ENCODE assay signal across 2 cellular contexts in the genomic region with DNA sequence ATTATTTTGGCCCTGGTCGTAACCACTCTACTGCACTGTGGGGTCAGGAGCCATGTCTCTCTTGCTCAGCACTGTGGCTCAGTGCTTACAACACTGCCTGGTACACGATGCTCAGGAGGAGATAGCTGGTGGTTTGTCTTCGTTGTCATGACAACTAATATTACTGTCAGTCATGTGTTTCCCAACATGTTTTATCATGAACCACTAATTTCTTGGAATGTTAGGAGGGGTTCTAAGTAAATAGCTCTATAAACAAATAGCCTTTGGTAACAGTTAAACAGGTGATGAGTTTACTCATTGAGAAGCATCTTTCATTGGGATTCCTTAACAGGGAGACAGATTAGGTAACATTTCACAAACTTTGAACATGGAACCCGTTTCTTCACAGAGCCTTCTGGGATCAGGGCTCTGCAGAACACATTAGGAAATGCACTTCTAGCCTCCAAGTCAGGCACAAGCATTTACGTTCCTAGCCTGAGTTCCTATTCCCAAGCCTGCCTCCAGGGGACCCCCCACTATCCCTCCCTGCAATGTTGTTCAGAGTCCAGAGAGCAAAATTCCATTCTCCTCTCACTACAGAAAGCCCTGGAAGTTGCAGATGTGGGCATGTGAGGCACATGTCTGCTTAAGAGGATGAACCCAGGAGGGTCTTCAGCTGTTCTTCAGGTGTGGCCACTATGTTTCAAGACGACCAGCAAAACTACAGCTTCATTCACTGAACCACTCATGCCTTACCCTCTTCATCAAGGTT.
TF ChIP-seq lines count a peak whose summit lies in the region.

No MANE protein-coding gene starts in this region.

TF ChIP-seq in GM23338, 12 proteins besides CTCF, POLR2A, EP300 and RAD21 (continued from another document):
- TF ChIP-seq, protein P1, sequence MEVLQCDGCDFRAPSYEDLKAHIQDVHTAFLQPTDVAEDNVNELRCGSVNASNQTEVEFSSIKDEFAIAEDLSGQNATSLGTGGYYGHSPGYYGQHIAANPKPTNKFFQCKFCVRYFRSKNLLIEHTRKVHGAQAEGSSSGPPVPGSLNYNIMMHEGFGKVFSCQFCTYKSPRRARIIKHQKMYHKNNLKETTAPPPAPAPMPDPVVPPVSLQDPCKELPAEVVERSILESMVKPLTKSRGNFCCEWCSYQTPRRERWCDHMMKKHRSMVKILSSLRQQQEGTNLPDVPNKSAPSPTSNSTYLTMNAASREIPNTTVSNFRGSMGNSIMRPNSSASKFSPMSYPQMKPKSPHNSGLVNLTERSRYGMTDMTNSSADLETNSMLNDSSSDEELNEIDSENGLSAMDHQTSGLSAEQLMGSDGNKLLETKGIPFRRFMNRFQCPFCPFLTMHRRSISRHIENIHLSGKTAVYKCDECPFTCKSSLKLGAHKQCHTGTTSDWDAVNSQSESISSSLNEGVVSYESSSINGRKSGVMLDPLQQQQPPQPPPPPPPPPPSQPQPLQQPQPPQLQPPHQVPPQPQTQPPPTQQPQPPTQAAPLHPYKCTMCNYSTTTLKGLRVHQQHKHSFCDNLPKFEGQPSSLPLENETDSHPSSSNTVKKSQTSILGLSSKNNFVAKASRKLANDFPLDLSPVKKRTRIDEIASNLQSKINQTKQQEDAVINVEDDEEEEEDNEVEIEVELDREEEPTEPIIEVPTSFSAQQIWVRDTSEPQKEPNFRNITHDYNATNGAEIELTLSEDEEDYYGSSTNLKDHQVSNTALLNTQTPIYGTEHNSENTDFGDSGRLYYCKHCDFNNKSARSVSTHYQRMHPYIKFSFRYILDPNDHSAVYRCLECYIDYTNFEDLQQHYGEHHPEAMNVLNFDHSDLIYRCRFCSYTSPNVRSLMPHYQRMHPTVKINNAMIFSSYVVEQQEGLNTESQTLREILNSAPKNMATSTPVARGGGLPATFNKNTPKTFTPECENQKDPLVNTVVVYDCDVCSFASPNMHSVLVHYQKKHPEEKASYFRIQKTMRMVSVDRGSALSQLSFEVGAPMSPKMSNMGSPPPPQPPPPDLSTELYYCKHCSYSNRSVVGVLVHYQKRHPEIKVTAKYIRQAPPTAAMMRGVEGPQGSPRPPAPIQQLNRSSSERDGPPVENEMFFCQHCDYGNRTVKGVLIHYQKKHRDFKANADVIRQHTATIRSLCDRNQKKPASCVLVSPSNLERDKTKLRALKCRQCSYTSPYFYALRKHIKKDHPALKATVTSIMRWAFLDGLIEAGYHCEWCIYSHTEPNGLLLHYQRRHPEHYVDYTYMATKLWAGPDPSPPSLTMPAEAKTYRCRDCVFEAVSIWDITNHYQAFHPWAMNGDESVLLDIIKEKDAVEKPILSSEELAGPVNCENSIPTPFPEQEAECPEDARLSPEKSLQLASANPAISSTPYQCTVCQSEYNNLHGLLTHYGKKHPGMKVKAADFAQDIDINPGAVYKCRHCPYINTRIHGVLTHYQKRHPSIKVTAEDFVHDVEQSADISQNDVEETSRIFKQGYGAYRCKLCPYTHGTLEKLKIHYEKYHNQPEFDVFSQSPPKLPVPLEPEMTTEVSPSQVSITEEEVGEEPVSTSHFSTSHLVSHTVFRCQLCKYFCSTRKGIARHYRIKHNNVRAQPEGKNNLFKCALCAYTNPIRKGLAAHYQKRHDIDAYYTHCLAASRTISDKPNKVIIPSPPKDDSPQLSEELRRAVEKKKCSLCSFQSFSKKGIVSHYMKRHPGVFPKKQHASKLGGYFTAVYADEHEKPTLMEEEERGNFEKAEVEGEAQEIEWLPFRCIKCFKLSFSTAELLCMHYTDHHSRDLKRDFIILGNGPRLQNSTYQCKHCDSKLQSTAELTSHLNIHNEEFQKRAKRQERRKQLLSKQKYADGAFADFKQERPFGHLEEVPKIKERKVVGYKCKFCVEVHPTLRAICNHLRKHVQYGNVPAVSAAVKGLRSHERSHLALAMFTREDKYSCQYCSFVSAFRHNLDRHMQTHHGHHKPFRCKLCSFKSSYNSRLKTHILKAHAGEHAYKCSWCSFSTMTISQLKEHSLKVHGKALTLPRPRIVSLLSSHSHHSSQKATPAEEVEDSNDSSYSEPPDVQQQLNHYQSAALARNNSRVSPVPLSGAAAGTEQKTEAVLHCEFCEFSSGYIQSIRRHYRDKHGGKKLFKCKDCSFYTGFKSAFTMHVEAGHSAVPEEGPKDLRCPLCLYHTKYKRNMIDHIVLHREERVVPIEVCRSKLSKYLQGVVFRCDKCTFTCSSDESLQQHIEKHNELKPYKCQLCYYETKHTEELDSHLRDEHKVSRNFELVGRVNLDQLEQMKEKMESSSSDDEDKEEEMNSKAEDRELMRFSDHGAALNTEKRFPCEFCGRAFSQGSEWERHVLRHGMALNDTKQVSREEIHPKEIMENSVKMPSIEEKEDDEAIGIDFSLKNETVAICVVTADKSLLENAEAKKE (CRISPR knock-in tag; IDR thresholded peaks at IDR 0.05) = no peak
- TF ChIP-seq CREB1 (CRISPR knock-in tag; IDR thresholded peaks at IDR 0.05; ENCODE audit: low read depth) = no peak
- TF ChIP-seq EZH2phosphoT487 (IDR thresholded peaks at IDR 0.05; ENCODE audit: unreplicated experiment) = no peak
- no peak for TF ChIP-seq POLR2AphosphoS5 (IDR thresholded peaks at IDR 0.05; ENCODE audit: low read depth)
- no peak for TF ChIP-seq JUNB (IDR thresholded peaks at IDR 0.05; ENCODE audit: unreplicated experiment)
- no peak for TF ChIP-seq EZH2 (IDR thresholded peaks at IDR 0.05; ENCODE audit: low read depth, unreplicated experiment)
- no peak for TF ChIP-seq ZNF331 (CRISPR knock-in tag; IDR thresholded peaks at IDR 0.05; ENCODE audit: low read depth)
- no peak for TF ChIP-seq NANOG (IDR thresholded peaks at IDR 0.05; ENCODE audit: borderline replicate concordance)
- TF ChIP-seq, protein P2, sequence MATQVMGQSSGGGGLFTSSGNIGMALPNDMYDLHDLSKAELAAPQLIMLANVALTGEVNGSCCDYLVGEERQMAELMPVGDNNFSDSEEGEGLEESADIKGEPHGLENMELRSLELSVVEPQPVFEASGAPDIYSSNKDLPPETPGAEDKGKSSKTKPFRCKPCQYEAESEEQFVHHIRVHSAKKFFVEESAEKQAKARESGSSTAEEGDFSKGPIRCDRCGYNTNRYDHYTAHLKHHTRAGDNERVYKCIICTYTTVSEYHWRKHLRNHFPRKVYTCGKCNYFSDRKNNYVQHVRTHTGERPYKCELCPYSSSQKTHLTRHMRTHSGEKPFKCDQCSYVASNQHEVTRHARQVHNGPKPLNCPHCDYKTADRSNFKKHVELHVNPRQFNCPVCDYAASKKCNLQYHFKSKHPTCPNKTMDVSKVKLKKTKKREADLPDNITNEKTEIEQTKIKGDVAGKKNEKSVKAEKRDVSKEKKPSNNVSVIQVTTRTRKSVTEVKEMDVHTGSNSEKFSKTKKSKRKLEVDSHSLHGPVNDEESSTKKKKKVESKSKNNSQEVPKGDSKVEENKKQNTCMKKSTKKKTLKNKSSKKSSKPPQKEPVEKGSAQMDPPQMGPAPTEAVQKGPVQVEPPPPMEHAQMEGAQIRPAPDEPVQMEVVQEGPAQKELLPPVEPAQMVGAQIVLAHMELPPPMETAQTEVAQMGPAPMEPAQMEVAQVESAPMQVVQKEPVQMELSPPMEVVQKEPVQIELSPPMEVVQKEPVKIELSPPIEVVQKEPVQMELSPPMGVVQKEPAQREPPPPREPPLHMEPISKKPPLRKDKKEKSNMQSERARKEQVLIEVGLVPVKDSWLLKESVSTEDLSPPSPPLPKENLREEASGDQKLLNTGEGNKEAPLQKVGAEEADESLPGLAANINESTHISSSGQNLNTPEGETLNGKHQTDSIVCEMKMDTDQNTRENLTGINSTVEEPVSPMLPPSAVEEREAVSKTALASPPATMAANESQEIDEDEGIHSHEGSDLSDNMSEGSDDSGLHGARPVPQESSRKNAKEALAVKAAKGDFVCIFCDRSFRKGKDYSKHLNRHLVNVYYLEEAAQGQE (IDR thresholded peaks at IDR 0.05; ENCODE audit: unreplicated experiment) = no peak

TF ChIP-seq in WTC11, 78 proteins besides CTCF, POLR2A, EP300 and RAD21 (continued from another document):
- TF ChIP-seq NFE2L1 (CRISPR knock-in tag; IDR thresholded peaks at IDR 0.05) = no peak
- TF ChIP-seq SMAD3 (CRISPR knock-in tag; IDR thresholded peaks at IDR 0.05; ENCODE audit: borderline replicate concordance) = no peak
- TF ChIP-seq CDX4 (CRISPR knock-in tag; IDR thresholded peaks at IDR 0.05; ENCODE audit: borderline replicate concordance) = no peak
- no peak for TF ChIP-seq E2F4 (CRISPR knock-in tag; IDR thresholded peaks at IDR 0.05; ENCODE audit: borderline replicate concordance, low read depth)
- no peak for TF ChIP-seq NR2C2 (CRISPR knock-in tag; IDR thresholded peaks at IDR 0.05)
- TF ChIP-seq, protein P3, sequence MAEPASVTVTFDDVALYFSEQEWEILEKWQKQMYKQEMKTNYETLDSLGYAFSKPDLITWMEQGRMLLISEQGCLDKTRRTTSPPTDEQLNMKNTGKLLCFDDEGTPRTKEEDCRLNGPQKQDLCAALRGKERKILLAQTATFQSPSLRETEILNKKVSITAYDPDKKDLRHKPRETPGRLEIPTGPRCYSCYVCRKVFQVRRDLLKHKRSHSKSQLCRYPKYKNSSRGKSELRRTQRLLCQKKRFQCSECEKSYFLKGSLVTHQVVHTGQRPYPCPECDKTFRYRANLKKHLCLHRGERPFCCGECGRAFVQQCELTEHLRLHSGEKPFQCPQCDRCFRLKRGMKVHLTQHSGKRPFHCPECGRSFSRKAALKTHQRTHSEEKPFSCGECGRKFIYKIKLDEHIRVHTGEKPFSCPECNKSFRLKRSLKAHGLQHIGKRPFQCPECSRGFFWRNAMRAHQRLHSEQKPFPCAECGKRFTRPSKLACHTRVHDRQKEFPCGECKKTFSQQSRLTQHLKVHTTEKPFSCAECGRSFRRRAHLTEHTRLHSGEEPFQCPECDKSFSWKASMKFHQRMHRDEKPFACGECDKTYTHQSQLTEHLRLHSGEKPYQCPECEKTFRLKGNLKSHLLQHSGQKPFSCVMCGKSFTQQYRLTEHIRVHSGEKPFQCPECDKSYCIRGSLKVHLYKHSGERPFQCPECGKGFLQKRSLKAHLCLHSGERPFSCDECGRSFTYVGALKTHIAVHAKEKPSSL (CRISPR knock-in tag; conservative IDR thresholded peaks at IDR 0.05) = no peak
- no peak for TF ChIP-seq ZNF138 (CRISPR knock-in tag; conservative IDR thresholded peaks at IDR 0.05)
- no peak for TF ChIP-seq ZNF416 (CRISPR knock-in tag; IDR thresholded peaks at IDR 0.05)
- no peak for TF ChIP-seq JAZF1 (CRISPR knock-in tag; IDR thresholded peaks at IDR 0.05)
- no peak for TF ChIP-seq CREB1 (CRISPR knock-in tag; IDR thresholded peaks at IDR 0.05)
- TF ChIP-seq ZNF281 (CRISPR knock-in tag; IDR thresholded peaks at IDR 0.05) = no peak
- TF ChIP-seq, protein P4, sequence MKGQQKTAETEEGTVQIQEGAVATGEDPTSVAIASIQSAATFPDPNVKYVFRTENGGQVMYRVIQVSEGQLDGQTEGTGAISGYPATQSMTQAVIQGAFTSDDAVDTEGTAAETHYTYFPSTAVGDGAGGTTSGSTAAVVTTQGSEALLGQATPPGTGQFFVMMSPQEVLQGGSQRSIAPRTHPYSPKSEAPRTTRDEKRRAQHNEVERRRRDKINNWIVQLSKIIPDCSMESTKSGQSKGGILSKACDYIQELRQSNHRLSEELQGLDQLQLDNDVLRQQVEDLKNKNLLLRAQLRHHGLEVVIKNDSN (CRISPR knock-in tag; IDR thresholded peaks at IDR 0.05) = no peak
- no peak for TF ChIP-seq CREM (CRISPR knock-in tag; IDR thresholded peaks at IDR 0.05)
- TF ChIP-seq IRF1 (CRISPR knock-in tag; IDR thresholded peaks at IDR 0.05) = no peak
